2 cellular contexts compared by ENCODE assay signal in genomic region chr10:61475449-61475873, GRCh38.
TF ChIP-seq lines count a peak whose summit lies in the region.

No MANE protein-coding gene starts in this region.

TF ChIP-seq in A549, 52 proteins besides CTCF, POLR2A, EP300 and RAD21 (continued from another document):
- TF ChIP-seq HOXB5 (CRISPR knock-in tag; IDR thresholded peaks at IDR 0.05) (no peak), HOXB13 (CRISPR knock-in tag; IDR thresholded peaks at IDR 0.05; ENCODE audit: low read depth) (no peak), HEYL (CRISPR knock-in tag; IDR thresholded peaks at IDR 0.05) (no peak), ZNF302 (CRISPR knock-in tag; IDR thresholded peaks at IDR 0.05) (no peak), ZC3H11A (IDR thresholded peaks at IDR 0.05) (no peak), RARB (CRISPR knock-in tag; IDR thresholded peaks at IDR 0.05) (no peak), TFCP2L1 (CRISPR knock-in tag; IDR thresholded peaks at IDR 0.05) (no peak), CHD2 (IDR thresholded peaks at IDR 0.05; ENCODE audit: low read length, partially characterized antibody) (no peak), FOSL2 (IDR thresholded peaks at IDR 0.05) (no peak), FOSL2 (CRISPR knock-in tag; IDR thresholded peaks at IDR 0.05) (no peak), MAZ (IDR thresholded peaks at IDR 0.05; ENCODE audit: borderline replicate concordance, low read depth, low read length) (no peak), ELK1 (IDR thresholded peaks at IDR 0.05; ENCODE audit: low read depth, low read length) (no peak), NFE2L2 (conservative IDR thresholded peaks at IDR 0.05; ENCODE audit: low read length) (no peak)
TF ChIP-seq in A549: peak in this region for 0.

TF ChIP-seq in HEK293, 187 proteins besides CTCF, POLR2A, EP300 and RAD21 (continued from another document and continues in another):
- TF ChIP-seq ELK4 (IDR thresholded peaks at IDR 0.05; ENCODE audit: borderline replicate concordance, low read depth, low read length): no peak
- no peak for TF ChIP-seq ZNF140 (tag by site-specific recombination; IDR thresholded peaks at IDR 0.05)
- TF ChIP-seq PRDM6 (tag by site-specific recombination; IDR thresholded peaks at IDR 0.05): peak; percentile 92
- TF ChIP-seq ZNF266 (tag by site-specific recombination; IDR thresholded peaks at IDR 0.05; ENCODE audit: low read depth): no peak
- no peak for TF ChIP-seq ZNF555 (tag by site-specific recombination; conservative IDR thresholded peaks at IDR 0.05)
- TF ChIP-seq ZNF362 (tag by site-specific recombination; IDR thresholded peaks at IDR 0.05): no peak
- TF ChIP-seq ZNF513 (tag by site-specific recombination; IDR thresholded peaks at IDR 0.05): no peak
- no peak for TF ChIP-seq ZBTB44 (tag by site-specific recombination; IDR thresholded peaks at IDR 0.05)
- TF ChIP-seq ZNF121 (tag by site-specific recombination; IDR thresholded peaks at IDR 0.05): 0 out of 2 replicates have a peak, but pooled peaks have one; percentile 14
- peak; percentile 90 for TF ChIP-seq ZEB2 (tag by site-specific recombination; IDR thresholded peaks at IDR 0.05)
- TF ChIP-seq ZNF621 (tag by site-specific recombination; IDR thresholded peaks at IDR 0.05): no peak
- peak; percentile 21; the same call in 1 of the 2 replicates for TF ChIP-seq ZNF341 (tag by site-specific recombination; IDR thresholded peaks at IDR 0.05; ENCODE audit: low read depth)
- TF ChIP-seq ZNF544 (tag by site-specific recombination; IDR thresholded peaks at IDR 0.05): no peak
- 0 out of 2 replicates have a peak, but pooled peaks have one; percentile 32 for TF ChIP-seq ZNF558 (tag by site-specific recombination; IDR thresholded peaks at IDR 0.05)
- 0 out of 2 replicates have a peak, but pooled peaks have one; percentile 18 for TF ChIP-seq ZNF660 (tag by site-specific recombination; IDR thresholded peaks at IDR 0.05)
- TF ChIP-seq ZNF677 (tag by site-specific recombination; IDR thresholded peaks at IDR 0.05): no peak
- no peak for TF ChIP-seq ZNF792 (tag by site-specific recombination; IDR thresholded peaks at IDR 0.05)
- 0 out of 2 replicates have a peak, but pooled peaks have one; percentile 51 for TF ChIP-seq INSM2 (tag by site-specific recombination; IDR thresholded peaks at IDR 0.05)
- TF ChIP-seq ZNF280D (tag by site-specific recombination; IDR thresholded peaks at IDR 0.05): no peak
- peak; percentile 61; the same call in 1 of the 2 replicates for TF ChIP-seq BCL11A (tag by site-specific recombination; IDR thresholded peaks at IDR 0.05; ENCODE audit: low read depth)
- TF ChIP-seq KLF7 (tag by site-specific recombination; IDR thresholded peaks at IDR 0.05; ENCODE audit: borderline replicate concordance): no peak
- peak; percentile 61 for TF ChIP-seq SP7 (tag by site-specific recombination; IDR thresholded peaks at IDR 0.05)
- TF ChIP-seq ZNF561 (tag by site-specific recombination; IDR thresholded peaks at IDR 0.05; ENCODE audit: borderline replicate concordance): peak; percentile 55; the same call in 1 of the 2 replicates
- TF ChIP-seq ZFP37 (tag by site-specific recombination; IDR thresholded peaks at IDR 0.05): no peak
- TF ChIP-seq ZNF211 (tag by site-specific recombination; IDR thresholded peaks at IDR 0.05; ENCODE audit: low read depth): no peak
- peak; percentile 51; the same call in 1 of the 2 replicates for TF ChIP-seq ZNF488 (tag by site-specific recombination; IDR thresholded peaks at IDR 0.05)
- peak; percentile 65 for TF ChIP-seq ZNF629 (tag by site-specific recombination; IDR thresholded peaks at IDR 0.05)
- no peak for TF ChIP-seq RBAK (tag by site-specific recombination; IDR thresholded peaks at IDR 0.05)
- TF ChIP-seq ATF2 (tag by site-specific recombination; IDR thresholded peaks at IDR 0.05; ENCODE audit: low read depth): no peak
- peak; percentile 95 for TF ChIP-seq FEZF1 (tag by site-specific recombination; IDR thresholded peaks at IDR 0.05)
- TF ChIP-seq ZNF335 (tag by site-specific recombination; conservative IDR thresholded peaks at IDR 0.05): peak; percentile 15; the same call in 1 of the 2 replicates
- no peak for TF ChIP-seq ZNF239 (tag by site-specific recombination; IDR thresholded peaks at IDR 0.05)
- TF ChIP-seq ZNF664 (tag by site-specific recombination; IDR thresholded peaks at IDR 0.05): 0 out of 2 replicates have a peak, but pooled peaks have one; percentile 5
- peak; percentile 67; the same call in 1 of the 2 replicates for TF ChIP-seq TSHZ1 (tag by site-specific recombination; IDR thresholded peaks at IDR 0.05; ENCODE audit: borderline replicate concordance)
- TF ChIP-seq ZNF184 (tag by site-specific recombination; IDR thresholded peaks at IDR 0.05): 0 out of 2 replicates have a peak, but pooled peaks have one; percentile 44
- no peak for TF ChIP-seq ZNF23 (tag by site-specific recombination; IDR thresholded peaks at IDR 0.05; ENCODE audit: borderline replicate concordance)
- TF ChIP-seq WT1 (tag by site-specific recombination; IDR thresholded peaks at IDR 0.05): no peak
- TF ChIP-seq ZIC2 (tag by site-specific recombination; IDR thresholded peaks at IDR 0.05): peak; percentile 42
